Comparison of ENCODE assay signal across 34 cellular contexts in genomic region chr2:21501344-21502027, GRCh38.
DNase-seq lines count a peak whose midpoint lies in the region; ATAC-seq, FAIRE-seq and TF ChIP-seq lines count a peak whose summit lies in the region.
"Had no signal": no experiment of that assay in that cellular context is flagged by ENCODE, and none has a peak within 500 bp of the region (broad histone marks: within the 10 kb centered on the region; RNA-seq: fewer than 3 reads in every experiment).

No MANE protein-coding gene starts in this region.

- FAIRE-seq in HepG2 (lab: Jason Lieb, UNC) = no peak
- FAIRE-seq: A549, GM12891 had no signal

- H3K79me2 ChIP-seq in HepG2 (ENCODE audit: insufficient read depth, low read length) = no peaks in the 10 kb centered on the region
- H3K79me2 ChIP-seq: parathyroid adenoma had no signal

- H3K4me1 ChIP-seq in HepG2 (ENCODE audit: insufficient read depth, low read length) (no peaks in the 10 kb centered on the region), right lobe of liver (no peaks in the 10 kb centered on the region), endodermal cell (ENCODE audit: control insufficient read depth, insufficient read depth, low read length) (peaks cover 4% of the 10 kb centered on the region)
- H3K4me1 ChIP-seq: A549, HAP-1, upper lobe of left lung had no signal

- TF ChIP-seq RAD21 in HepG2 (CRISPR knock-in tag; IDR thresholded peaks at IDR 0.05) = no peak

- H3K4me2 ChIP-seq in HepG2 (ENCODE audit: low read depth, low read length) = no peak overlapping the region
- H3K4me2 ChIP-seq: A549 had no signal

- DNase-seq in HepG2 (ENCODE audit: low spot score) (no peak), right lobe of liver (no peak), endodermal cell (no peak), pons (ENCODE audit: low spot score) (peak; percentile 8), T-helper 9 cell (no peak), ureter (ENCODE audit: low spot score) (no peak)
- no peak for DNase-seq in stimulated activated CD4-positive, alpha-beta T cell treated with anti-CD3 and anti-CD28 coated beads, Interleukin-15, amount 100 ng/mL, for 24 hours
- DNase-seq: activated CD4-positive, alpha-beta memory T cell treated with anti-CD3 and anti-CD28 coated beads, Interleukin-2, amount 10 ng/mL, durations not matched to agents 7 days and 5 days; activated CD4-positive, CD25-positive, alpha-beta regulatory T cell treated with anti-CD3 and anti-CD28 coated beads, Interleukin-2, amount 50 U/mL, for 72 hours; activated CD8-positive, alpha-beta memory T cell treated with anti-CD3 and anti-CD28 coated beads, Interleukin-2, amount 50 U/mL, for 4 hours; activated naive CD4-positive, alpha-beta T cell; AML-193; CD8-positive, alpha-beta memory T cell; central memory CD4-positive, alpha-beta T cell; cortex of kidney; DMS53; effector memory CD4-positive, alpha-beta T cell; immature natural killer cell; Kasumi-1; left colon; NCI-H146; NK-92 treated with Interleukin-12 subunit alpha and Interleukin-12 subunit beta, amount 100 ng/mL, for 24 hours; stimulated activated CD4-positive, alpha-beta T cell treated with anti-CD3 and anti-CD28 coated beads, Interleukin-4, amount 100 ng/mL, for 24 hours; T-helper 1 cell; upper lobe of left lung had no signal

- whole genome bisulfite sequencing in HepG2 (ENCODE audit: low lambda C conversion rate) = 12% methylated on average over 5 of the region's 5 CpGs
- whole genome bisulfite sequencing in right lobe of liver (ENCODE audit: insufficient coverage, low coverage, low lambda C conversion rate, missing lambda C conversion rate) = 72% methylated on average over 4 of the region's 5 CpGs
- 86 to 93% methylated on average over 2 to 5 of the region's 5 CpGs for WGBS in endodermal cell (ENCODE audit: insufficient coverage in 1 of 2, insufficient read length in 1 of 2), 2 experiments

- H3K36me3 ChIP-seq in HepG2 (replicated peaks in 1 of 2; ENCODE audit: control insufficient read depth in 1 of 2, insufficient read depth in 2 of 2, low read length in 2 of 2) = no peaks in the 10 kb centered on the region
- no peaks in the 10 kb centered on the region for H3K36me3 ChIP-seq in right lobe of liver
- H3K36me3 ChIP-seq in endodermal cell (ENCODE audit: control insufficient read depth, insufficient read depth, low read length) = no peaks in the 10 kb centered on the region
- H3K36me3 ChIP-seq: HAP-1, upper lobe of left lung had no signal

- TF ChIP-seq CTCF in HepG2 (CRISPR knock-in tag; IDR thresholded peaks at IDR 0.05) (no peak), right lobe of liver (IDR thresholded peaks at IDR 0.05) (no peak), endodermal cell (conservative IDR thresholded peaks at IDR 0.05) (no peak)

- in situ Hi-C loops in HepG2 (cut with HindIII; ENCODE audit: extremely low pct_ligation_motif_present, low pct_unique_long_range_greater_than_20kb) = no loop called here

- H3K9ac ChIP-seq in HepG2 (ENCODE audit: insufficient read depth, low read depth, low read length) = no peak overlapping the region
- no peak overlapping the region for H3K9ac ChIP-seq in endodermal cell (ENCODE audit: extremely low read depth, low read length, poor library complexity, severe bottlenecking)
- H3K9ac ChIP-seq: parathyroid adenoma had no signal

- POLR2A ChIA-PET in HepG2 (lab: Yijun Ruan, JAX) = no interaction called here

- H3K4me3 Mint-ChIP-seq in endodermal cell = no peak overlapping the region
- H3K4me3 Mint-ChIP-seq: activated CD4-positive, alpha-beta memory T cell treated with anti-CD3 and anti-CD28 coated beads, Interleukin-2, amount 10 ng/mL, durations not matched to agents 7 days and 5 days; CD8-positive, alpha-beta memory T cell; immature natural killer cell; memory B cell; neural crest cell had no signal

- H3K4me1 Mint-ChIP-seq in endodermal cell = peaks cover 22% of the 10 kb centered on the region
- H3K4me1 Mint-ChIP-seq: activated CD4-positive, alpha-beta memory T cell treated with anti-CD3 and anti-CD28 coated beads, Interleukin-2, amount 10 ng/mL, durations not matched to agents 7 days and 5 days; CD8-positive, alpha-beta memory T cell; immature natural killer cell; memory B cell; neural crest cell had no signal

- no peaks in the 10 kb centered on the region for H3K27me3 Mint-ChIP-seq in endodermal cell (ENCODE audit: insufficient read depth)
- H3K27me3 Mint-ChIP-seq: activated CD4-positive, alpha-beta memory T cell treated with anti-CD3 and anti-CD28 coated beads, Interleukin-2, amount 10 ng/mL, durations not matched to agents 7 days and 5 days; CD8-positive, alpha-beta memory T cell; memory B cell had no signal

- H3K27me3 ChIP-seq in HepG2 (ENCODE audit: control insufficient read depth in 1 of 2, insufficient read depth in 2 of 2, low read length in 2 of 2) (no peaks in the 10 kb centered on the region), right lobe of liver (no peaks in the 10 kb centered on the region), endodermal cell (ENCODE audit: control insufficient read depth, insufficient read depth, low read length, poor library complexity, severe bottlenecking) (no peaks in the 10 kb centered on the region)
- H3K27me3 ChIP-seq: upper lobe of left lung had no signal

- CTCF ChIA-PET in HepG2 (lab: Yijun Ruan, JAX; ENCODE audit: low intra/inter-chr PET ratio, low total read pairs) = no interaction called here

- no peak overlapping the region for H2AFZ ChIP-seq in HepG2 (ENCODE audit: low read length)
- H2AFZ ChIP-seq: parathyroid adenoma had no signal

- no peaks in the 10 kb centered on the region for H4K20me1 ChIP-seq in HepG2 (ENCODE audit: insufficient read depth, low read length)

- no peak for TF ChIP-seq POLR2A in HepG2 (IDR thresholded peaks at IDR 0.05; ENCODE audit: insufficient read depth in 1 of 2, low read depth in 2 of 2, low read length in 2 of 2)
- no peak for TF ChIP-seq POLR2A in right lobe of liver (IDR thresholded peaks at IDR 0.05)

- peak; percentile 35; the same call in 2 of the 3 replicates for ATAC-seq in HepG2
- no peak for ATAC-seq in right lobe of liver
- no peak for ATAC-seq in GM21737 (IDR thresholded peaks at IDR 0.05; ENCODE audit: unreplicated experiment)
- ATAC-seq: A549, left colon, sciatic nerve had no signal

- no TSS peak for BruUV-seq in HepG2 (replicated peaks; lab: Mats Ljungman, UMichigan)

- H3K9me3 ChIP-seq in HepG2 (ENCODE audit: low read length) (no peaks in the 10 kb centered on the region), right lobe of liver (no peaks in the 10 kb centered on the region), endodermal cell (ENCODE audit: control insufficient read depth, low read length) (no peaks in the 10 kb centered on the region)
- H3K9me3 ChIP-seq: A549, HAP-1, upper lobe of left lung had no signal

- H3K9me3 Mint-ChIP-seq in endodermal cell = no peaks in the 10 kb centered on the region
- H3K9me3 Mint-ChIP-seq: memory B cell, neural crest cell had no signal

- no peak overlapping the region for H3K27ac ChIP-seq in HepG2 (ENCODE audit: extremely low read length, insufficient read depth, low read length)
- no peak overlapping the region for H3K27ac ChIP-seq in right lobe of liver
- H3K27ac ChIP-seq in endodermal cell (ENCODE audit: low read depth, low read length) = no peak overlapping the region
- H3K27ac ChIP-seq: A549, parathyroid adenoma, SK-N-MC, upper lobe of left lung had no signal

- no peak for TF ChIP-seq EP300 in HepG2 (IDR thresholded peaks at IDR 0.05; ENCODE audit: low read depth in 2 of 2, low read length in 2 of 2)
- no peak for TF ChIP-seq EP300 in HepG2 (CRISPR knock-in tag; IDR thresholded peaks at IDR 0.05; ENCODE audit: borderline replicate concordance)

- peak overlapping the region; percentile 45 for H3K27ac Mint-ChIP-seq in endodermal cell
- H3K27ac Mint-ChIP-seq: activated CD4-positive, alpha-beta memory T cell treated with anti-CD3 and anti-CD28 coated beads, Interleukin-2, amount 10 ng/mL, durations not matched to agents 7 days and 5 days; CD8-positive, alpha-beta memory T cell; immature natural killer cell; memory B cell had no signal

- H3K4me3 ChIP-seq in HepG2 (replicated peaks in 1 of 3; ENCODE audit: insufficient read depth in 1 of 3, low read depth in 2 of 3, low read length in 3 of 3) (no peak overlapping the region), right lobe of liver (no peak overlapping the region), endodermal cell (ENCODE audit: low read length) (no peak overlapping the region)
- H3K4me3 ChIP-seq: A549, HAP-1, SK-N-MC, upper lobe of left lung had no signal

- no peaks in the 10 kb centered on the region for H3K36me3 Mint-ChIP-seq in endodermal cell (ENCODE audit: low read depth)
- H3K36me3 Mint-ChIP-seq: CD8-positive, alpha-beta memory T cell; immature natural killer cell; memory B cell had no signal

- intact Hi-C loops in HepG2 (cut with micrococcal nuclease; ENCODE audit: unreplicated experiment) = no loop called here
- intact Hi-C loops in right lobe of liver (cut with DNase I) = no loop called here

TF ChIP-seq in HepG2, 621 proteins besides CTCF, POLR2A, EP300 and RAD21:
- TF ChIP-seq ZNF317 (CRISPR knock-in tag; IDR thresholded peaks at IDR 0.05) (peak; percentile 93), ZC3H4 (CRISPR knock-in tag; IDR thresholded peaks at IDR 0.05; ENCODE audit: borderline replicate concordance) (no peak), CENPBD1 (CRISPR knock-in tag; IDR thresholded peaks at IDR 0.05; ENCODE audit: borderline replicate concordance, low read depth) (no peak)
TF ChIP-seq in HepG2: peak in this region for 1.
